Comparison of ENCODE assay signal across 8 cellular contexts in genomic region chr14:24147761-24148428, GRCh38. TPM values are rescaled to one million over a fixed set of nuclear protein-coding genes. Genes with fewer than 3 reads are reported as not detected.
DNase-seq lines count a peak whose midpoint lies in the region; ATAC-seq and TF ChIP-seq lines count a peak whose summit lies in the region.

No MANE protein-coding gene starts in this region.

- peak overlapping the region; percentile 98 for H3K4me3 Mint-ChIP-seq in activated T-cell treated with anti-CD3 and anti-CD28 coated beads, Interleukin-2, amount 50 U/mL, for 4 hours

- H3K4me3 ChIP-seq in liver (ENCODE audit: low read depth in 1 of 3, low read length in 3 of 3) (peak overlapping the region; percentile 87 to 97 (median 93)), transverse colon (peak overlapping the region; percentile 73 to 98 (median 86))

- peaks cover 50% of the 10 kb centered on the region for H3K4me1 Mint-ChIP-seq in activated T-cell treated with anti-CD3 and anti-CD28 coated beads, Interleukin-2, amount 50 U/mL, for 4 hours (ENCODE audit: low read depth)

- H3K27ac ChIP-seq in angular gyrus (ENCODE audit: low read depth, low read length) (peak overlapping the region; percentile 89), liver (ENCODE audit: low read depth in 1 of 2, low read length in 2 of 2) (peak overlapping the region; percentile 89 to 91), transverse colon (peak overlapping the region; percentile 94 to 99 (median 97))

- no peaks in the 10 kb centered on the region for H3K27me3 ChIP-seq in liver (ENCODE audit: control insufficient read depth in 4 of 4, insufficient read depth in 4 of 4, low read length in 3 of 4)
- no peaks in the 10 kb centered on the region for H3K27me3 ChIP-seq in transverse colon

- no peaks in the 10 kb centered on the region for H3K9me3 Mint-ChIP-seq in activated T-cell treated with anti-CD3 and anti-CD28 coated beads, Interleukin-2, amount 50 U/mL, for 4 hours

- TF ChIP-seq EP300 in transverse colon (IDR thresholded peaks at IDR 0.05; ENCODE audit: low read depth), result no peak

- no peak for TF ChIP-seq CTCF in liver (IDR thresholded peaks at IDR 0.05; ENCODE audit: low read depth, low read length, missing input control)
- TF ChIP-seq CTCF in transverse colon (IDR thresholded peaks at IDR 0.05), result no peak

- intact Hi-C loops in transverse colon (cut with DNase I; ENCODE audit: low total_unique reads), result no loop called here

- DNase-seq in activated T-cell treated with anti-CD3 and anti-CD28 coated beads, Interleukin-2, amount 50 U/mL, for 4 hours, result no peak
- DNase-seq in activated T-cell treated with anti-CD3 and anti-CD28 coated beads, Interleukin-2, amount 50 U/mL, for 48 hours, result no peak
- no peak for DNase-seq in transverse colon
- DNase-seq in activated gamma-delta T cell treated with Interleukin-2 at 50 U/mL for 16 hours, result no peak

- H3K9me3 ChIP-seq in liver (ENCODE audit: control insufficient read depth in 4 of 4, low read length in 3 of 4), result no peaks in the 10 kb centered on the region
- no peaks in the 10 kb centered on the region for H3K9me3 ChIP-seq in transverse colon

- WGBS in liver, result 6% methylated on average over 29 of the region's 29 CpGs
- 8% methylated on average over 21 of the region's 29 CpGs; no CpG with 5 or more reads in 1 of the 2 donors for WGBS in transverse colon (ENCODE audit: low coverage in 1 of 2), 2 donors

- H3K36me3 ChIP-seq in liver (ENCODE audit: control insufficient read depth in 4 of 4, insufficient read depth in 3 of 4, low read depth in 1 of 4, low read length in 3 of 4), result peaks cover 5 to 43% (median 34%) of the 10 kb centered on the region in 4 donors
- H3K36me3 ChIP-seq in transverse colon, result peaks cover 0 to 27% (median 6%) of the 10 kb centered on the region in 4 donors

- no peak for TF ChIP-seq RAD21 in liver (IDR thresholded peaks at IDR 0.05)

- peak overlapping the region; percentile 57 to 79 for H3K9ac ChIP-seq in liver (ENCODE audit: low read depth in 1 of 2, low read length in 2 of 2)

- in situ Hi-C loops in transverse colon (cut with MboI; ENCODE audit: low pct_ligation_motif_present in 1 of 4, low pct_unique_long_range_greater_than_20kb in 1 of 4, low sequenced_read_pairs in 3 of 4), result no loop called here

- no peak for ATAC-seq in activated T-cell treated with anti-CD3 and anti-CD28 coated beads, Interleukin-2, amount 50 U/mL, for 4 hours
- ATAC-seq in HG02973 (IDR thresholded peaks at IDR 0.05; ENCODE audit: unreplicated experiment), result no peak
- ATAC-seq in GM19463 (IDR thresholded peaks at IDR 0.05; ENCODE audit: unreplicated experiment), result no peak

- peaks cover 42% of the 10 kb centered on the region for H3K36me3 Mint-ChIP-seq in activated T-cell treated with anti-CD3 and anti-CD28 coated beads, Interleukin-2, amount 50 U/mL, for 4 hours (ENCODE audit: insufficient read depth)

- H3K27me3 Mint-ChIP-seq in activated T-cell treated with anti-CD3 and anti-CD28 coated beads, Interleukin-2, amount 50 U/mL, for 4 hours (ENCODE audit: low read depth), result no peaks in the 10 kb centered on the region

- H3K4me1 ChIP-seq in liver (ENCODE audit: control insufficient read depth in 4 of 4, insufficient read depth in 4 of 4, low read length in 3 of 4) (peaks cover 3 to 35% (median 21%) of the 10 kb centered on the region in 4 donors), transverse colon (peaks cover 12 to 44% (median 23%) of the 10 kb centered on the region in 4 donors)

- no peak for TF ChIP-seq POLR2A in transverse colon (IDR thresholded peaks at IDR 0.05)

TF ChIP-seq in liver, 16 proteins besides CTCF, POLR2A, EP300 and RAD21:
- TF ChIP-seq GABPA (IDR thresholded peaks at IDR 0.05 in 1 of 2, conservative IDR thresholded peaks at IDR 0.05 in 1 of 2) (no peak), REST (IDR thresholded peaks at IDR 0.05) (no peak), TAF1 (conservative IDR thresholded peaks at IDR 0.05) (no peak), HNF4A (conservative IDR thresholded peaks at IDR 0.05) (no peak), ZBTB33 (IDR thresholded peaks at IDR 0.05) (no peak), JUND (IDR thresholded peaks at IDR 0.05) (no peak), SP1 (IDR thresholded peaks at IDR 0.05) (no peak), EGR1 (IDR thresholded peaks at IDR 0.05; ENCODE audit: low read depth in 2 of 2) (no peak), MAX (IDR thresholded peaks at IDR 0.05) (no peak), FOXA1 (IDR thresholded peaks at IDR 0.05) (no peak), NR2F2 (IDR thresholded peaks at IDR 0.05) (no peak), HNF4G (IDR thresholded peaks at IDR 0.05) (no peak), YY1 (IDR thresholded peaks at IDR 0.05) (no peak), FOXA2 (IDR thresholded peaks at IDR 0.05) (no peak), RXRA (IDR thresholded peaks at IDR 0.05) (no peak)

RNA-seq across cellular contexts. Expression of gene RNF31, which starts 0.6 kb away (rescaled TPM):
- 100 to 1,000 TPM in 2 of 3 donors, 10 to 100 TPM in 1; 99.4 to 108 (median 106) TPM for total RNA-seq in activated T-cell treated with anti-CD3 and anti-CD28 coated beads, Interleukin-2, amount 50 U/mL, for 4 hours
- total RNA-seq in liver (10 to 100 TPM; 16.3 to 36.0 TPM), transverse colon (100 to 1,000 TPM in 1 of 4 donors, 10 to 100 TPM in 3; 56.7 to 258 (median 71.2) TPM)
- 10 to 100 TPM; 20.3 to 21.6 TPM for polyA plus RNA-seq in liver

RNA-seq across cellular contexts. Expression of gene PSME2, which starts 1.5 kb away (rescaled TPM):
- 100 to 1,000 TPM; 433 to 479 (median 471) TPM for total RNA-seq in activated T-cell treated with anti-CD3 and anti-CD28 coated beads, Interleukin-2, amount 50 U/mL, for 4 hours
- total RNA-seq in liver, result 10 to 100 TPM; 56.9 to 62.3 TPM
- 100 to 1,000 TPM; 123 to 247 TPM for polyA plus RNA-seq in liver
- total RNA-seq in transverse colon, result 10 to 100 TPM; 59.5 to 69.8 (median 68.5) TPM

RNA-seq across cellular contexts. Expression of gene EMC9, which starts 6.5 kb away (rescaled TPM):
- 10 to 100 TPM; 15.9 to 18.9 (median 17.4) TPM for total RNA-seq in activated T-cell treated with anti-CD3 and anti-CD28 coated beads, Interleukin-2, amount 50 U/mL, for 4 hours
- total RNA-seq in liver, result 10 to 100 TPM in 1 of 2 donors, 1 to 10 TPM in 1; 8.6 to 10.5 TPM
- 10 to 100 TPM; 16.2 to 17.8 TPM for polyA plus RNA-seq in liver
- 10 to 100 TPM in 2 of 4 donors, 1 to 10 TPM in 1, not detected in 1; 2.2 to 15.4 (median 12.3) TPM for total RNA-seq in transverse colon

RNA-seq across cellular contexts. Expression of gene PSME1, which starts 11.9 kb away (rescaled TPM):
- 100 to 1,000 TPM; 354 to 391 (median 378) TPM for total RNA-seq in activated T-cell treated with anti-CD3 and anti-CD28 coated beads, Interleukin-2, amount 50 U/mL, for 4 hours
- total RNA-seq in liver (10 to 100 TPM; 63.3 to 71.9 TPM), transverse colon (100 to 1,000 TPM in 2 of 4 donors, 10 to 100 TPM in 2; 38.8 to 198 (median 132) TPM)
- 100 to 1,000 TPM; 131 to 237 TPM for polyA plus RNA-seq in liver

RNA-seq across cellular contexts. Expression of gene IRF9, which starts 13.2 kb away (rescaled TPM):
- 100 to 1,000 TPM; 110 to 152 (median 121) TPM for total RNA-seq in activated T-cell treated with anti-CD3 and anti-CD28 coated beads, Interleukin-2, amount 50 U/mL, for 4 hours
- total RNA-seq in liver (10 to 100 TPM; 44.2 to 57.8 TPM), transverse colon (10 to 100 TPM; 44.2 to 81.9 (median 52.4) TPM)
- 10 to 100 TPM; 37.9 to 60.9 TPM for polyA plus RNA-seq in liver

Comparison
In these comparisons a context has a peak if more than half of its experiments do, and no peak if none do; other contexts are left out.
1. RNA of gene PSME2, which starts 1.5 kb away (total RNA-seq): 433 to 479 TPM in activated T-cell treated with anti-CD3 and anti-CD28 coated beads, Interleukin-2, amount 50 U/mL, for 4 hours; 59.5 to 69.8 TPM in transverse colon and 56.9 to 62.3 TPM in liver; every median in the first group is over 4 times any median in the second.
2. Peak in every context shown above with its lines, with median percentiles within 50 percentile points of each other: H3K27ac ChIP-seq.